Comparison of ENCODE assay signal across 13 cellular contexts in the genomic region with DNA sequence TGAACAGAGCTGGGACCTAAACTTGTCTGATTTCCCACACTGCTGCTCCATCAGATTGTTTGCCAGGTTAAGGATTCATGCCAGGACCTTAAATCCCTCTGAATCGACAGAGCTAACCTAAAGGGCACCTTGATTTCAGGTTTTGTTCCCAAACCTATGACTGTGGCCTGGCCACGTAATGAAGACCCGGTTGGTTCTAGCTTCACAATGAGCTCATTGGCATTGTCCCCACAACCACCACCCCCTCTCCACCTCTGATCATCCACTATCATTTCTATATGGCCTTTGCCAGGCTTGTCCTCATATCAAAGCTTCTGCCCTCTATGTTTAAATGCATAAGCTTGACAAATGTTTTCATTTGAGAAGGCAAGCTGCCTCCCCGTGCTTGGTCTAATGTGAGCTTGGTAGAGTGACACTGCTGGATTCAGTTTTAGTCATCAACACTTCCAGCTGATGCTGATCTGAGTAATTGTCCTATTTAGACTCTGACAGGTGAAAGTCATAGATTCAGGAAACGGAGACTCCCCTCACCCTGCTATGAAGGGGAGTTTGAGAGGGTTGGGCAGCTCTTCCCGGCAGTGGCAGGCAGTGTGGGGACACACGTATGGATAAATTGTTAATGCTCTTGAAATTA.
A peak's percentile ranks its signal among the peaks of the same experiment; 100 is the strongest.
DNase-seq lines count a peak whose midpoint lies in the region; ATAC-seq, FAIRE-seq and TF ChIP-seq lines count a peak whose summit lies in the region.
"Had no signal": no experiment of that assay in that cellular context is flagged by ENCODE, and none has a peak within 500 bp of the region (broad histone marks: within the 10 kb centered on the region; RNA-seq: fewer than 3 reads in every experiment).

No MANE protein-coding gene starts in this region.

- no peak for TF ChIP-seq POLR2A in H54 (IDR thresholded peaks at IDR 0.05; ENCODE audit: low read depth, low read length)

- peak in 1 of 2 donors; percentile 45 for ATAC-seq in CD4-positive, CD25-positive, alpha-beta regulatory T cell (ENCODE audit: low read depth in 2 of 2)
- peak; percentile 99 for ATAC-seq in GM18870 (IDR thresholded peaks at IDR 0.05; ENCODE audit: unreplicated experiment)
- peak; percentile 99 for ATAC-seq in HG02610 (IDR thresholded peaks at IDR 0.05; ENCODE audit: unreplicated experiment)
- ATAC-seq in HG03469 (IDR thresholded peaks at IDR 0.05; ENCODE audit: unreplicated experiment): peak; percentile 89
- ATAC-seq in esophagus mucosa: no peak
- ATAC-seq: CD8-positive, alpha-beta T cell had no signal

- H3K4me3 Mint-ChIP-seq in CD4-positive, CD25-positive, alpha-beta regulatory T cell: peak overlapping the region in 1 of 4 donors; percentile 3
- H3K4me3 Mint-ChIP-seq: CD8-positive, alpha-beta T cell; neural progenitor cell had no signal

- H3K36me3 ChIP-seq in CD4-positive, CD25-positive, alpha-beta regulatory T cell (ENCODE audit: control insufficient read depth, insufficient read depth, low read length): no peaks in the 10 kb centered on the region
- H3K36me3 ChIP-seq: neural progenitor cell, Peyer's patch had no signal

- H3K9me3 Mint-ChIP-seq in CD4-positive, CD25-positive, alpha-beta regulatory T cell: peaks cover 0 to 9% (median 3%) of the 10 kb centered on the region in 7 donors

- no peak for FAIRE-seq in H54 (lab: Jason Lieb, UNC)
- FAIRE-seq: H1 had no signal

- H3K27me3 ChIP-seq in CD4-positive, CD25-positive, alpha-beta regulatory T cell (ENCODE audit: control insufficient read depth, insufficient read depth, low read length): no peaks in the 10 kb centered on the region
- H3K27me3 ChIP-seq: neural progenitor cell, Peyer's patch had no signal

- no peaks in the 10 kb centered on the region for H3K27me3 Mint-ChIP-seq in CD4-positive, CD25-positive, alpha-beta regulatory T cell

- peaks cover 28% of the 10 kb centered on the region for H3K4me1 ChIP-seq in CD4-positive, CD25-positive, alpha-beta regulatory T cell (ENCODE audit: control insufficient read depth, insufficient read depth, low read length, poor library complexity, severe bottlenecking)
- H3K4me1 ChIP-seq: neural progenitor cell, Peyer's patch had no signal

- peak overlapping the region in 2 of 3 donors; percentile 70 to 88 for H3K27ac Mint-ChIP-seq in CD4-positive, CD25-positive, alpha-beta regulatory T cell
- H3K27ac Mint-ChIP-seq: CD8-positive, alpha-beta T cell; neural progenitor cell had no signal

- peak in 1 of 3 donors; percentile 72 for DNase-seq in CD4-positive, CD25-positive, alpha-beta regulatory T cell
- DNase-seq in putamen (ENCODE audit: low spot score) (no peak), cerebellar cortex (ENCODE audit: low spot score) (no peak), H54 (ENCODE audit: insufficient read length, low spot score) (no peak)
- DNase-seq: CD8-positive, alpha-beta T cell; Peyer's patch had no signal

- H3K36me3 Mint-ChIP-seq in CD4-positive, CD25-positive, alpha-beta regulatory T cell: peaks cover 11% of the 10 kb centered on the region
- H3K36me3 Mint-ChIP-seq: neural progenitor cell had no signal

- H3K4me1 Mint-ChIP-seq in CD4-positive, CD25-positive, alpha-beta regulatory T cell: peaks cover 21 to 45% (median 39%) of the 10 kb centered on the region in 4 donors

- H3K9me3 ChIP-seq in CD4-positive, CD25-positive, alpha-beta regulatory T cell (ENCODE audit: control insufficient read depth in 2 of 2, low read length in 2 of 2): peaks cover 0 to 4% of the 10 kb centered on the region in 2 experiments
- H3K9me3 ChIP-seq: Peyer's patch had no signal

- no peak overlapping the region for H3K27ac ChIP-seq in CD4-positive, CD25-positive, alpha-beta regulatory T cell (ENCODE audit: insufficient read depth, low read length, poor library complexity, severe bottlenecking)
- H3K27ac ChIP-seq: coronary artery, neural progenitor cell, Peyer's patch had no signal

- H3K4me3 ChIP-seq in CD4-positive, CD25-positive, alpha-beta regulatory T cell (ENCODE audit: low read depth, low read length): no peak overlapping the region
- H3K4me3 ChIP-seq: coronary artery, neural progenitor cell, Peyer's patch had no signal
